In the genomic region with DNA sequence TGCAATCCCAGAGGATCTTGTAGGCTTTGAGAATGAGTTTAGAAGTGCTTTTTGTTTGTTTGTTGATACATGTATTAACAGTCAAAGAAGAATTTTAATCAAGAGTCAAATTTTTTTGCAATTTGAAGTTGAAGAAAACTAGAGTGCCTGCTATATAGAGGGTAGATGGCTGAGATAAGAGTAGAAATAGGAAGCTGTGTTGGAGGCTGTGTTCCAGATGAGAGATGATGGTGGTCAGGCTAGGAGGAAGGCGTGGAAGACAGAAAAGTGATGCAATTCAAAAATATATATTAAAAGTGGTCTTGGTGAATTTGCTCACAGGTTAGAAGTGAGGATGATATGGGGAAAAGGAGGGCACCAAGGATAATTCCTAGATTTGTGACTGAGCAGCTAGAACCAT, we compare ENCODE assay signal across 35 cellular contexts.
"Had no signal": no experiment of that assay in that cellular context is flagged by ENCODE, and none has a peak within 500 bp of the region (broad histone marks: within the 10 kb centered on the region; RNA-seq: fewer than 3 reads in every experiment).

No MANE protein-coding gene starts in this region.

- H3K27me3 ChIP-seq: brain microvascular endothelial cell, colonic mucosa, Peyer's patch had no signal

- H3K4me1 ChIP-seq: colonic mucosa, Peyer's patch had no signal

- H3K36me3 Mint-ChIP-seq: activated CD8-positive, alpha-beta memory T cell treated with anti-CD3 and anti-CD28 coated beads, Interleukin-2, amount 10 ng/mL, durations not matched to agents 7 days and 5 days; activated naive CD8-positive, alpha-beta T cell treated with anti-CD3 and anti-CD28 coated beads for 36 hours had no signal

- H3K9me3 ChIP-seq: colonic mucosa, Peyer's patch had no signal

- H3K4me1 Mint-ChIP-seq: activated CD4-positive, alpha-beta memory T cell treated with anti-CD3 and anti-CD28 coated beads, Interleukin-2, amount 10 ng/mL, durations not matched to agents 7 days and 5 days; activated CD8-positive, alpha-beta memory T cell treated with anti-CD3 and anti-CD28 coated beads, Interleukin-2, amount 10 ng/mL, durations not matched to agents 7 days and 5 days; activated naive CD8-positive, alpha-beta T cell treated with anti-CD3 and anti-CD28 coated beads for 36 hours; activated T-helper 17 cell treated with anti-CD3 and anti-CD28 coated beads, Interleukin-2, amount 50 U/mL, for 72 hours had no signal

- H3K36me3 ChIP-seq: brain microvascular endothelial cell, colonic mucosa, Peyer's patch, WERI-Rb-1 had no signal

- H3K4me3 ChIP-seq: colonic mucosa, Peyer's patch had no signal

- DNase-seq: activated CD4-positive, alpha-beta memory T cell treated with anti-CD3 and anti-CD28 coated beads, Interleukin-2, amount 10 ng/mL, durations not matched to agents 7 days and 5 days; activated CD4-positive, alpha-beta T cell treated with anti-CD3 and anti-CD28 coated beads for 1 hour; activated CD4-positive, alpha-beta T cell treated with anti-CD3 and anti-CD28 coated beads for 48 hours; activated CD4-positive, CD25-positive, alpha-beta regulatory T cell; activated CD8-positive, alpha-beta memory T cell treated with anti-CD3 and anti-CD28 coated beads for 24 hours; activated CD8-positive, alpha-beta memory T cell treated with anti-CD3 and anti-CD28 coated beads, Interleukin-2, amount 10 ng/mL, durations not matched to agents 7 days and 5 days; activated CD8-positive, alpha-beta memory T cell treated with anti-CD3 and anti-CD28 coated beads, Interleukin-2, amount 50 U/mL, for 48 hours; activated effector memory CD4-positive, alpha-beta T cell treated with anti-CD3 and anti-CD28 coated beads, Interleukin-2, amount 50 U/mL, for 16 hours; activated naive CD4-positive, alpha-beta T cell; activated naive CD4-positive, alpha-beta T cell treated with anti-CD3 and anti-CD28 coated beads, Interleukin-2, amount 50 U/mL, for 16 hours; activated naive CD8-positive, alpha-beta T cell treated with anti-CD3 and anti-CD28 coated beads for 36 hours; activated T-cell treated with anti-CD3 and anti-CD28 coated beads, Interleukin-2, amount 50 U/mL, for 48 hours; amniotic stem cell; aorta; brain microvascular endothelial cell; central memory CD4-positive, alpha-beta T cell; colonic mucosa; MM.1S; NCI-H1092; NCI-H1417; NCI-H146; NCI-H187; NCI-H2081; NCI-H345; NCI-H524 treated with DMSO at 0.1 percent for 48 hours; PC-3; Peyer's patch; RPMI8226; SIG-M5; SW 1271; T-helper 1 cell; T-helper 2 cell; T1000; WERI-Rb-1 had no signal

- H3K27me3 Mint-ChIP-seq: activated CD4-positive, alpha-beta memory T cell treated with anti-CD3 and anti-CD28 coated beads, Interleukin-2, amount 10 ng/mL, durations not matched to agents 7 days and 5 days; activated CD8-positive, alpha-beta memory T cell treated with anti-CD3 and anti-CD28 coated beads, Interleukin-2, amount 10 ng/mL, durations not matched to agents 7 days and 5 days; activated naive CD8-positive, alpha-beta T cell treated with anti-CD3 and anti-CD28 coated beads for 36 hours; activated T-helper 17 cell treated with anti-CD3 and anti-CD28 coated beads, Interleukin-2, amount 50 U/mL, for 72 hours had no signal

- H3K4me3 Mint-ChIP-seq: activated CD4-positive, alpha-beta memory T cell treated with anti-CD3 and anti-CD28 coated beads, Interleukin-2, amount 10 ng/mL, durations not matched to agents 7 days and 5 days; activated CD8-positive, alpha-beta memory T cell treated with anti-CD3 and anti-CD28 coated beads, Interleukin-2, amount 10 ng/mL, durations not matched to agents 7 days and 5 days; activated naive CD8-positive, alpha-beta T cell treated with anti-CD3 and anti-CD28 coated beads for 36 hours; activated T-helper 17 cell treated with anti-CD3 and anti-CD28 coated beads, Interleukin-2, amount 50 U/mL, for 72 hours had no signal

- H3K9me3 Mint-ChIP-seq: activated CD4-positive, alpha-beta memory T cell treated with anti-CD3 and anti-CD28 coated beads, Interleukin-2, amount 10 ng/mL, durations not matched to agents 7 days and 5 days; activated naive CD8-positive, alpha-beta T cell treated with anti-CD3 and anti-CD28 coated beads for 36 hours had no signal

- H3K27ac Mint-ChIP-seq: activated CD4-positive, alpha-beta memory T cell treated with anti-CD3 and anti-CD28 coated beads, Interleukin-2, amount 10 ng/mL, durations not matched to agents 7 days and 5 days; activated CD8-positive, alpha-beta memory T cell treated with anti-CD3 and anti-CD28 coated beads, Interleukin-2, amount 10 ng/mL, durations not matched to agents 7 days and 5 days; activated naive CD8-positive, alpha-beta T cell treated with anti-CD3 and anti-CD28 coated beads for 36 hours; activated T-helper 17 cell treated with anti-CD3 and anti-CD28 coated beads, Interleukin-2, amount 50 U/mL, for 72 hours had no signal

- H3K27ac ChIP-seq: brain microvascular endothelial cell, colonic mucosa, Peyer's patch, WERI-Rb-1 had no signal
